ENCODE assay signal across 4 cellular contexts in genomic region chr1:36973056-36973455, GRCh38.
"Had no signal": no experiment of that assay in that cellular context is flagged by ENCODE, and none has a peak within 500 bp of the region (broad histone marks: within the 10 kb centered on the region; RNA-seq: fewer than 3 reads in every experiment).

No MANE protein-coding gene starts in this region.

- DNase-seq: H9, HCEC 1CT, IMR-90 had no signal

- H2AFZ ChIP-seq: GM23338 had no signal

- H3K4me2 ChIP-seq: GM23338 had no signal

- H3K4me3 ChIP-seq: GM23338 had no signal
